ENCODE assay signal across 17 cellular contexts in the genomic region with DNA sequence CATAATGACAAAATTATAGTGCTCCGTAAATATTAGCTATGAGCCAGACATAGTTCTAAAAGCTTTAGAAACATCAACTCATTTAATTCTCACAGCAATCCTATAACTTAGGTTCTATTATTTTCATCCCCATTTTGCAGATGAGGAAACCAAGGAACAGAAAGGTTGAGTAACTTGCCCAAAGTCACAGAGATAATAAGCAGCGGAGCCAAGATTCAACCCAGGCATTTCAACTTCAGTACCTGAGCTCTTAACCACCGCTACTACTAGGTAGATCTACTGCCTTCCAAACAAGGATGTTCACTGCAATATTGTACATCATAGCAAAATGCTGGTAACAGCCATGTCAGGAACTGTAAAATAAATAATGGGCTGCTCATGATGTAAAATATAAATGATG. TPM values are rescaled to one million over a fixed set of nuclear protein-coding genes. Genes with fewer than 3 reads are reported as not detected.
DNase-seq lines count a peak whose midpoint lies in the region; ATAC-seq, FAIRE-seq and TF ChIP-seq lines count a peak whose summit lies in the region.
"Had no signal": no experiment of that assay in that cellular context is flagged by ENCODE, and none has a peak within 500 bp of the region (broad histone marks: within the 10 kb centered on the region; RNA-seq: fewer than 3 reads in every experiment).

No MANE protein-coding gene starts in this region.

- peaks cover 0 to 2% of the 10 kb centered on the region in 2 donors for H3K27me3 Mint-ChIP-seq in CD8-positive, alpha-beta memory T cell
- H3K27me3 Mint-ChIP-seq in activated naive CD8-positive, alpha-beta T cell treated with anti-CD3 and anti-CD28 coated beads, Interleukin-2, amount 10 ng/mL, durations not matched to agents 7 days and 5 days, result no peaks in the 10 kb centered on the region

- no peak for ATAC-seq in activated naive CD8-positive, alpha-beta T cell treated with anti-CD3 and anti-CD28 coated beads, Interleukin-2, amount 10 ng/mL, durations not matched to agents 7 days and 5 days (ENCODE audit: low read depth)
- no peak for ATAC-seq in HG02885 (IDR thresholded peaks at IDR 0.05; ENCODE audit: poor library complexity, unreplicated experiment)

- H3K4me3 ChIP-seq in CD8-positive, alpha-beta memory T cell (ENCODE audit: low read length), result peak overlapping the region; percentile 81
- H3K4me3 ChIP-seq in HL-60 (replicated peaks; ENCODE audit: insufficient read depth, low read length) (peak overlapping the region; percentile 53), small intestine (ENCODE audit: low read depth in 1 of 2, low read length in 2 of 2) (peak overlapping the region; percentile 11 to 23)
- H3K4me3 ChIP-seq: SJSA1 had no signal

- no peaks in the 10 kb centered on the region for H3K9me3 Mint-ChIP-seq in CD8-positive, alpha-beta memory T cell
- no peaks in the 10 kb centered on the region for H3K9me3 Mint-ChIP-seq in activated naive CD8-positive, alpha-beta T cell treated with anti-CD3 and anti-CD28 coated beads, Interleukin-2, amount 10 ng/mL, durations not matched to agents 7 days and 5 days

- H3K9me3 ChIP-seq in CD8-positive, alpha-beta memory T cell (ENCODE audit: low read length), result no peaks in the 10 kb centered on the region
- H3K9me3 ChIP-seq in small intestine (ENCODE audit: control insufficient read depth, low read depth), result no peaks in the 10 kb centered on the region
- H3K9me3 ChIP-seq: SJSA1 had no signal

- POLR2A ChIA-PET in CD8-positive, alpha-beta memory T cell (lab: Charles Lee), result interaction anchor here (0.8 to 1.1 kb wide), 3 partner anchors 10 to 40 kb away, joined by 3 to 5 read pairs (median 5); a partner anchor contains a TSS
- POLR2A ChIA-PET in activated naive CD8-positive, alpha-beta T cell treated with anti-CD3 and anti-CD28 coated beads, Interleukin-2, amount 10 ng/mL, durations not matched to agents 7 days and 5 days (lab: Charles Lee), result interaction anchor here (1.1 to 4.7 kb wide), 6 partner anchors 12 to 81 kb away, joined by 3 to 39 read pairs (median 8); a partner anchor contains a TSS

- DNase-seq in CD8-positive, alpha-beta memory T cell, result no peak
- DNase-seq in HL-60 (ENCODE audit: low read depth in 1 of 2, low spot score in 1 of 2) (no peak), small intestine (no peak), DMS153 treated with DMSO at 0.1 percent for 48 hours (lab: John Stamatoyannopoulos, UW; ENCODE audit: unreplicated experiment) (no peak), urothelium cell line (ENCODE audit: low spot score) (no peak)
- DNase-seq in activated naive CD8-positive, alpha-beta T cell treated with anti-CD3 and anti-CD28 coated beads, Interleukin-2, amount 10 ng/mL, durations not matched to agents 7 days and 5 days, result no peak
- DNase-seq: activated CD4-positive, alpha-beta T cell treated with anti-CD3 and anti-CD28 coated beads for 48 hours; DMS153; glutamatergic neuron; IMR-90; NCI-H187 treated with DMSO at 0.1 percent for 48 hours; NCI-H748 treated with DMSO at 0.1 percent for 48 hours; stimulated activated CD4-positive, alpha-beta T cell treated with anti-CD3 and anti-CD28 coated beads, Interleukin-2, amount 100 ng/mL, for 24 hours; stimulated activated naive CD4-positive, alpha-beta T cell treated with Interleukin-2 at 50 U/mL for 16 hours had no signal

- FAIRE-seq in small intestine (lab: Jason Lieb, UNC) (no peak), urothelium cell line (lab: Jason Lieb, UNC) (no peak)

- H3K36me3 ChIP-seq in CD8-positive, alpha-beta memory T cell (ENCODE audit: insufficient read depth, low read length), result no peaks in the 10 kb centered on the region
- H3K36me3 ChIP-seq in small intestine (ENCODE audit: control insufficient read depth in 2 of 2, insufficient read depth in 2 of 2, low read length in 2 of 2), result no peaks in the 10 kb centered on the region
- H3K36me3 ChIP-seq: SJSA1 had no signal

- peaks cover 53% of the 10 kb centered on the region for H3K4me1 ChIP-seq in CD8-positive, alpha-beta memory T cell (ENCODE audit: insufficient read depth, low read length)
- peaks cover 9 to 18% of the 10 kb centered on the region in 2 donors for H3K4me1 ChIP-seq in small intestine (ENCODE audit: control insufficient read depth in 2 of 2, insufficient read depth in 1 of 2, low read depth in 1 of 2, low read length in 1 of 2)
- H3K4me1 ChIP-seq: SJSA1 had no signal

- no peaks in the 10 kb centered on the region for H3K27me3 ChIP-seq in CD8-positive, alpha-beta memory T cell (ENCODE audit: insufficient read depth, low read length, poor library complexity, severe bottlenecking)
- H3K27me3 ChIP-seq in HL-60 (ENCODE audit: insufficient read depth, poor library complexity, severe bottlenecking) (no peaks in the 10 kb centered on the region), small intestine (ENCODE audit: control insufficient read depth in 2 of 2, insufficient read depth in 2 of 2, low read length in 2 of 2) (no peaks in the 10 kb centered on the region)
- H3K27me3 ChIP-seq: SJSA1 had no signal

- H3K27ac Mint-ChIP-seq in CD8-positive, alpha-beta memory T cell, result peak overlapping the region; percentile 59 to 94 (median 88)
- peak overlapping the region; percentile 88 for H3K27ac Mint-ChIP-seq in activated naive CD8-positive, alpha-beta T cell treated with anti-CD3 and anti-CD28 coated beads, Interleukin-2, amount 10 ng/mL, durations not matched to agents 7 days and 5 days

- no peak overlapping the region for H3K27ac ChIP-seq in CD8-positive, alpha-beta memory T cell (ENCODE audit: low read depth, low read length)
- H3K27ac ChIP-seq in HL-60 (replicated peaks) (peak overlapping the region; percentile 76), small intestine (ENCODE audit: low read depth in 1 of 2, low read length in 1 of 2) (peak overlapping the region; percentile 32 to 34)
- H3K27ac ChIP-seq: parathyroid adenoma, SJSA1 had no signal

- peaks cover 0 to 58% (median 9%) of the 10 kb centered on the region in 3 donors for H3K36me3 Mint-ChIP-seq in CD8-positive, alpha-beta memory T cell
- peaks cover 32% of the 10 kb centered on the region for H3K36me3 Mint-ChIP-seq in activated naive CD8-positive, alpha-beta T cell treated with anti-CD3 and anti-CD28 coated beads, Interleukin-2, amount 10 ng/mL, durations not matched to agents 7 days and 5 days

- TF ChIP-seq CTCF in HL-60 (IDR thresholded peaks at IDR 0.05; ENCODE audit: insufficient read depth, low read length), result no peak

- WGBS in small intestine, 3 donors, result 73 to 84% (median 75%) methylated on average over 3 of the region's 3 CpGs

- peaks cover 68 to 81% (median 68%) of the 10 kb centered on the region in 3 donors for H3K4me1 Mint-ChIP-seq in CD8-positive, alpha-beta memory T cell
- peaks cover 73% of the 10 kb centered on the region for H3K4me1 Mint-ChIP-seq in activated naive CD8-positive, alpha-beta T cell treated with anti-CD3 and anti-CD28 coated beads, Interleukin-2, amount 10 ng/mL, durations not matched to agents 7 days and 5 days

- CTCF ChIA-PET in CD8-positive, alpha-beta memory T cell (lab: Charles Lee), result interaction anchor here (0.7 to 2.2 kb wide), 9 partner anchors 9 to 82 kb away, joined by 3 to 8 read pairs (median 3); a partner anchor contains a TSS

- H3K4me3 Mint-ChIP-seq in CD8-positive, alpha-beta memory T cell, result peak overlapping the region; percentile 86 to 96 (median 93)
- peak overlapping the region; percentile 90 for H3K4me3 Mint-ChIP-seq in activated naive CD8-positive, alpha-beta T cell treated with anti-CD3 and anti-CD28 coated beads, Interleukin-2, amount 10 ng/mL, durations not matched to agents 7 days and 5 days

RNA-seq across cellular contexts. Expression of a gene that starts 39.9 kb away (rescaled TPM):
- total RNA-seq in CD8-positive, alpha-beta memory T cell, result 10 to 100 TPM; 76.8 to 77.6 TPM
- 139 TPM for polyA plus RNA-seq in CD8-positive, alpha-beta memory T cell
- 100 to 1,000 TPM; 134 to 142 TPM for total RNA-seq in activated naive CD8-positive, alpha-beta T cell treated with anti-CD3 and anti-CD28 coated beads, Interleukin-2, amount 10 ng/mL, durations not matched to agents 7 days and 5 days
- 10 to 100 TPM; 34.3 to 40.8 (median 38.0) TPM for polyA plus RNA-seq in small intestine

Comparison
In these comparisons a context has a peak if more than half of its experiments do, and no peak if none do; other contexts are left out.
1. H3K4me3 ChIP-seq: peak in every context shown above with its lines; median percentile 81 in CD8-positive, alpha-beta memory T cell; 53 in HL-60; 17 in small intestine.